Comparison of ENCODE assay signal across 1 cellular context in genomic region chr14:75514673-75515630, GRCh38.
TF ChIP-seq lines count a peak whose summit lies in the region.

No MANE protein-coding gene starts in this region.

TF ChIP-seq in GM23338, 12 proteins besides CTCF, POLR2A, EP300 and RAD21 (continued from another document):
- TF ChIP-seq ZNF462 (CRISPR knock-in tag; IDR thresholded peaks at IDR 0.05) (no peak), CREB1 (CRISPR knock-in tag; IDR thresholded peaks at IDR 0.05; ENCODE audit: low read depth) (no peak), REST (IDR thresholded peaks at IDR 0.05; ENCODE audit: unreplicated experiment) (no peak), ZNF331 (CRISPR knock-in tag; IDR thresholded peaks at IDR 0.05; ENCODE audit: low read depth) (no peak), NANOG (IDR thresholded peaks at IDR 0.05; ENCODE audit: borderline replicate concordance) (no peak), ZNF114 (CRISPR knock-in tag; IDR thresholded peaks at IDR 0.05) (no peak), EZH2 (IDR thresholded peaks at IDR 0.05; ENCODE audit: low read depth, unreplicated experiment) (no peak), POLR2AphosphoS5 (IDR thresholded peaks at IDR 0.05; ENCODE audit: low read depth) (no peak)
TF ChIP-seq in GM23338: peak in this region for 0.
